In the genomic region with DNA sequence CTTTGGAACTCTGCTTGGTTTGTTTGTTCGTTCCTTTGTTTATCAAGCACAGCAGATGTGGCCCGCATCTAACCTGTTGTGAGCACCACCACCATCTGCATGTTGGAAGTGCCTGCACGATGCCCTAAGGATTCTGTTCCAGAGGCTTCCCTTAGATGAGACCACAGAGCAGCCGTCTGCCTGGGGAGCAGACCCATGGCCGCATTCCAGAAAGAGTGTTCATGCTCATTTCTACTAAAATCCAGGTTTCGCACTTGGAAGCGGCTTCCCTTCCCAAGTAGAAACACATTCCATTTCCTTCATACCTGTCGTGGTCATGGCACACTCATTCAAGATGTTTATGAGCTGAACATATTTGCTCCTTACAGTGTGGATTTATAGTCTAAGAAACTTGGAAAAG, we compare ENCODE assay signal across 18 cellular contexts. TPM values are rescaled to one million over a fixed set of nuclear protein-coding genes. Genes with fewer than 3 reads are reported as not detected.
A peak's percentile ranks its signal among the peaks of the same experiment; 100 is the strongest.
DNase-seq lines count a peak whose midpoint lies in the region; ATAC-seq and TF ChIP-seq lines count a peak whose summit lies in the region.
"Had no signal": no experiment of that assay in that cellular context is flagged by ENCODE, and none has a peak within 500 bp of the region (broad histone marks: within the 10 kb centered on the region; RNA-seq: fewer than 3 reads in every experiment).

No MANE protein-coding gene starts in this region.

- H3K36me3 Mint-ChIP-seq in HFFc6 (ENCODE audit: low read depth), result peaks cover 46% of the 10 kb centered on the region
- H3K36me3 Mint-ChIP-seq: activated CD8-positive, alpha-beta memory T cell treated with anti-CD3 and anti-CD28 coated beads, Interleukin-2, amount 10 ng/mL, durations not matched to agents 7 days and 5 days had no signal

- TF ChIP-seq CTCF in HFFc6 (IDR thresholded peaks at IDR 0.05) (no peak), smooth muscle cell (IDR thresholded peaks at IDR 0.05; ENCODE audit: borderline replicate concordance, insufficient read depth, poor library complexity, severe bottlenecking) (no peak)

- H3K4me3 Mint-ChIP-seq in HFFc6, result no peak overlapping the region
- H3K4me3 Mint-ChIP-seq: activated CD8-positive, alpha-beta memory T cell treated with anti-CD3 and anti-CD28 coated beads, Interleukin-2, amount 10 ng/mL, durations not matched to agents 7 days and 5 days; mesothelial cell of epicardium had no signal

- 26% methylated on average over 8 of the region's 8 CpGs for WGBS in smooth muscle cell (ENCODE audit: low lambda C conversion rate)

- H3K79me2 ChIP-seq in smooth muscle cell (ENCODE audit: low read depth), result peaks cover 99% of the 10 kb centered on the region

- H3K36me3 ChIP-seq in smooth muscle cell (ENCODE audit: low read depth), result peaks cover 5% of the 10 kb centered on the region
- H3K36me3 ChIP-seq: adrenal gland had no signal

- peaks cover 99% of the 10 kb centered on the region for H3K4me1 Mint-ChIP-seq in HFFc6 (ENCODE audit: low read depth)
- H3K4me1 Mint-ChIP-seq: activated CD8-positive, alpha-beta memory T cell treated with anti-CD3 and anti-CD28 coated beads, Interleukin-2, amount 10 ng/mL, durations not matched to agents 7 days and 5 days had no signal

- no peaks in the 10 kb centered on the region for H3K27me3 ChIP-seq in smooth muscle cell (ENCODE audit: low read depth)
- H3K27me3 ChIP-seq: adrenal gland, hepatocyte had no signal

- H3K9ac ChIP-seq in smooth muscle cell (ENCODE audit: low read depth), result no peak overlapping the region

- H3K27ac ChIP-seq in smooth muscle cell (ENCODE audit: low read depth), result peak overlapping the region; percentile 96
- H3K27ac ChIP-seq: adrenal gland, hepatocyte had no signal

- H3K4me2 ChIP-seq in smooth muscle cell, result peak overlapping the region; percentile 9
- H3K4me2 ChIP-seq: hepatocyte had no signal

- H3K4me1 ChIP-seq in smooth muscle cell (ENCODE audit: low read depth), result peaks cover 59% of the 10 kb centered on the region

- ATAC-seq in HG02973 (IDR thresholded peaks at IDR 0.05; ENCODE audit: unreplicated experiment), result no peak
- ATAC-seq: activated CD8-positive, alpha-beta memory T cell treated with anti-CD3 and anti-CD28 coated beads, Interleukin-2, amount 10 ng/mL, durations not matched to agents 7 days and 5 days; K562 had no signal

- no peak overlapping the region for H3K4me3 ChIP-seq in smooth muscle cell
- H3K4me3 ChIP-seq: adrenal gland, hepatocyte, K562 had no signal

- peaks cover 98% of the 10 kb centered on the region for H4K20me1 ChIP-seq in smooth muscle cell (ENCODE audit: low read depth)

- no peaks in the 10 kb centered on the region; the same call in 1 of the 2 replicates for H3K27me3 Mint-ChIP-seq in HFFc6 (ENCODE audit: insufficient read depth)

- H2AFZ ChIP-seq in smooth muscle cell (ENCODE audit: low read depth), result no peak overlapping the region
- H2AFZ ChIP-seq: hepatocyte had no signal

- H3K9me3 Mint-ChIP-seq in HFFc6, result no peaks in the 10 kb centered on the region
- H3K9me3 Mint-ChIP-seq: mesothelial cell of epicardium had no signal

- H3K27ac Mint-ChIP-seq in HFFc6, result peak overlapping the region; percentile 51; the same call in 1 of the 2 replicates
- H3K27ac Mint-ChIP-seq: activated CD8-positive, alpha-beta memory T cell treated with anti-CD3 and anti-CD28 coated beads, Interleukin-2, amount 10 ng/mL, durations not matched to agents 7 days and 5 days; mesothelial cell of epicardium had no signal

- H3K9me3 ChIP-seq in smooth muscle cell (replicated peaks; ENCODE audit: low read depth), result no peaks in the 10 kb centered on the region
- H3K9me3 ChIP-seq: adrenal gland had no signal

- peaks cover 87% of the 10 kb centered on the region for H3F3A ChIP-seq in smooth muscle cell (ENCODE audit: low read depth)

- DNase-seq in HFFc6, result peak; percentile 39
- DNase-seq in astrocyte of the hippocampus (ENCODE audit: low read depth, low spot score), result peak; percentile 92
- DNase-seq in islet precursor cell, result peak; percentile 95
- DNase-seq in smooth muscle cell (lab: John Stamatoyannopoulos, UW; ENCODE audit: unreplicated experiment), result no peak
- no peak for DNase-seq in NCI-H2029 (lab: John Stamatoyannopoulos, UW)
- no peak for DNase-seq in AG20443 (ENCODE audit: low spot score)
- DNase-seq in LoVo (ENCODE audit: low spot score), result no peak
- DNase-seq: activated CD4-positive, alpha-beta T cell treated with anti-CD3 and anti-CD28 coated beads for 48 hours; activated CD8-positive, alpha-beta memory T cell treated with anti-CD3 and anti-CD28 coated beads, Interleukin-2, amount 10 ng/mL, durations not matched to agents 7 days and 5 days; DMS79 treated with DMSO at 0.1 percent for 48 hours; kidney; NCI-H1930; NCI-H446 treated with DMSO at 0.1 percent for 48 hours had no signal

RNA-seq across cellular contexts. Expression of a gene that starts 27.2 kb away (rescaled TPM):
- total RNA-seq in HFFc6 (2021; fragmentation: NEBNext Ultra II Directional; extraction: Animal tissue kit (Norgen Biotek cat#: 25700)), result 100 to 1,000 TPM; 202 to 327 (median 217) TPM
- total RNA-seq in smooth muscle cell, result 1,456 and 1,535 TPM in 2 replicates
- 2,012 and 2,786 TPM in 2 replicates for polyA plus RNA-seq in smooth muscle cell
- total RNA-seq: activated CD8-positive, alpha-beta memory T cell treated with anti-CD3 and anti-CD28 coated beads, Interleukin-2, amount 10 ng/mL, durations not matched to agents 7 days and 5 days had no signal

RNA-seq across cellular contexts. Expression of a gene that starts 27.3 kb away (rescaled TPM):
- 100 to 1,000 TPM; 137 to 328 (median 148) TPM for total RNA-seq in HFFc6 (2021; fragmentation: NEBNext Ultra II Directional; extraction: Animal tissue kit (Norgen Biotek cat#: 25700))
- total RNA-seq in smooth muscle cell, result 4,372 and 5,353 TPM in 2 replicates
- 1,844 and 2,409 TPM in 2 replicates for polyA plus RNA-seq in smooth muscle cell
- total RNA-seq: activated CD8-positive, alpha-beta memory T cell treated with anti-CD3 and anti-CD28 coated beads, Interleukin-2, amount 10 ng/mL, durations not matched to agents 7 days and 5 days had no signal
- polyA plus RNA-seq: K562 had no signal

Comparison
In these comparisons a context has a peak if more than half of its experiments do, and no peak if none do; other contexts are left out.
1. DNase-seq: peak in HFFc6 (single experiment), astrocyte of the hippocampus (single experiment) and islet precursor cell (single experiment); none in smooth muscle cell (single experiment), NCI-H2029 (single experiment), AG20443 (single experiment) and LoVo (single experiment).
2. RNA of a gene that starts 27.3 kb away (total RNA-seq): 4,372 to 5,353 TPM in smooth muscle cell; 137 to 328 TPM in HFFc6; every median in the first group is over 10 times any median in the second.